In the genomic region with DNA sequence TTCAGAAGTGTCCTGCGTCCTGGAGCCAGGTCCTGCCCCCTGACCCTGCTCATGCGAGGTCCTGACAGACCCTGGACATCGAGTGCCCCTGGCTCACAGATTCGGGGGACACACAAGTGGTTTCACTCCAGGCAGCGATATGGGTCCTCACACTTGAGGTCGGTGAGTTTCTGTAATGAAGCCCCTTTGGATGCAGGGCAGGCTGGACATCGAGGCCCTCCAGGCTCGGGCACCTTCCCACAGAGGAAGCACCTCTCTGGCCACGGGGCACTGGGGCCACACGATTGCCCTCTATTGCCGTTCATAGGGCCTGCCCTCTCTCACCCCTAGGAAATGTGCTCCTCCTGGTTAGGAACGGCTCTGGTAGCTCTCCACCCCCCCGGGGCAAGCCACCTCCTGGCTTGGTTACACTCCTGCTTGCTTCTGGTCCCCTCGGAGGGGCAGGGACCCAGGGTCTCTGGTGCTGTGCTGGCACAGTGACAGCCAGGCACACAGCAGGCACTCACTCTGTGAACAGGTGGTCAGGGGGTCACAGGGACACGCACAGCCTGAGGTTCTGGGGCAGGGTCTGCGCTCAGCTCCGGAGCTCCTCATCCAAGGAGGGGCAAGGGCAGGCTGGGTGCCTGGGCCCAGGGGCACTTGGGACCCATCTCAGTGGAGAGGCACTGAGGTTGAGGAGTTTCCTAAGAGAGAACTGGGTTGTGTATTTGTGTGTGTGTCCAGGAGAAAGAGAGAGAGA, we compare ENCODE assay signal across 24 cellular contexts.
DNase-seq lines count a peak whose midpoint lies in the region; ATAC-seq lines count a peak whose summit lies in the region.
"Had no signal": no experiment of that assay in that cellular context is flagged by ENCODE, and none has a peak within 500 bp of the region (broad histone marks: within the 10 kb centered on the region; RNA-seq: fewer than 3 reads in every experiment).

No MANE protein-coding gene starts in this region.

- H3K9me3 Mint-ChIP-seq in activated CD8-positive, alpha-beta memory T cell treated with anti-CD3 and anti-CD28 coated beads, Interleukin-2, amount 10 ng/mL, durations not matched to agents 7 days and 5 days (ENCODE audit: low read depth) = peaks cover 6% of the 10 kb centered on the region
- peaks cover 0 to 7% (median 0%) of the 10 kb centered on the region in 8 donors for H3K9me3 Mint-ChIP-seq in CD4-positive, alpha-beta memory T cell
- H3K9me3 Mint-ChIP-seq: natural killer cell treated with Interleukin-12 subunit alpha and Interleukin-12 subunit beta and Interleukin-15 and Interleukin-18, amount 100 ng/mL, for 72 hours had no signal

- no peak overlapping the region for H3K4me3 ChIP-seq in CD4-positive, alpha-beta memory T cell (ENCODE audit: low read length in 2 of 2)
- H3K4me3 ChIP-seq: K562, transverse colon had no signal

- H3K36me3 Mint-ChIP-seq in activated CD8-positive, alpha-beta memory T cell treated with anti-CD3 and anti-CD28 coated beads, Interleukin-2, amount 10 ng/mL, durations not matched to agents 7 days and 5 days = no peaks in the 10 kb centered on the region
- H3K36me3 Mint-ChIP-seq in CD4-positive, alpha-beta memory T cell = no peaks in the 10 kb centered on the region
- H3K36me3 Mint-ChIP-seq: activated naive CD8-positive, alpha-beta T cell treated with anti-CD3 and anti-CD28 coated beads for 36 hours; CD8-positive, alpha-beta T cell; natural killer cell treated with Interleukin-12 subunit alpha and Interleukin-12 subunit beta and Interleukin-15 and Interleukin-18, amount 100 ng/mL, for 72 hours had no signal

- no peaks in the 10 kb centered on the region for H3K27me3 Mint-ChIP-seq in activated CD8-positive, alpha-beta memory T cell treated with anti-CD3 and anti-CD28 coated beads, Interleukin-2, amount 10 ng/mL, durations not matched to agents 7 days and 5 days
- peaks cover 11 to 24% of the 10 kb centered on the region in 2 donors for H3K27me3 Mint-ChIP-seq in CD4-positive, alpha-beta memory T cell

- no peak overlapping the region for H3K27ac Mint-ChIP-seq in activated CD8-positive, alpha-beta memory T cell treated with anti-CD3 and anti-CD28 coated beads, Interleukin-2, amount 10 ng/mL, durations not matched to agents 7 days and 5 days
- H3K27ac Mint-ChIP-seq in CD4-positive, alpha-beta memory T cell = no peak overlapping the region
- H3K27ac Mint-ChIP-seq: activated naive CD8-positive, alpha-beta T cell treated with anti-CD3 and anti-CD28 coated beads for 36 hours; activated T-helper 17 cell treated with anti-CD3 and anti-CD28 coated beads, Interleukin-2, amount 50 U/mL, for 72 hours; CD8-positive, alpha-beta T cell; natural killer cell treated with Interleukin-12 subunit alpha and Interleukin-12 subunit beta and Interleukin-15 and Interleukin-18, amount 100 ng/mL, for 72 hours; stimulated activated naive CD8-positive, alpha-beta T cell treated with anti-CD3 and anti-CD28 coated beads, Interleukin-15, Interleukin-2, amounts not matched to agents 100 ng/mL and 50 ng/mL, for 24 hours; T-helper 17 cell had no signal

- H3K4me1 ChIP-seq in CD4-positive, alpha-beta memory T cell (ENCODE audit: insufficient read depth, low read length) = no peaks in the 10 kb centered on the region
- H3K4me1 ChIP-seq: parathyroid adenoma, transverse colon had no signal

- no peaks in the 10 kb centered on the region for H3K9me3 ChIP-seq in CD4-positive, alpha-beta memory T cell (ENCODE audit: control insufficient read depth in 1 of 2, low read length in 2 of 2)
- H3K9me3 ChIP-seq: transverse colon had no signal

- no peak overlapping the region for H3K4me3 Mint-ChIP-seq in activated CD8-positive, alpha-beta memory T cell treated with anti-CD3 and anti-CD28 coated beads, Interleukin-2, amount 10 ng/mL, durations not matched to agents 7 days and 5 days
- H3K4me3 Mint-ChIP-seq in CD4-positive, alpha-beta memory T cell = no peak overlapping the region
- H3K4me3 Mint-ChIP-seq: activated naive CD8-positive, alpha-beta T cell treated with anti-CD3 and anti-CD28 coated beads for 36 hours; activated T-helper 17 cell treated with anti-CD3 and anti-CD28 coated beads, Interleukin-2, amount 50 U/mL, for 72 hours; CD8-positive, alpha-beta T cell; natural killer cell treated with Interleukin-12 subunit alpha and Interleukin-12 subunit beta and Interleukin-15 and Interleukin-18, amount 100 ng/mL, for 72 hours; stimulated activated naive CD8-positive, alpha-beta T cell treated with anti-CD3 and anti-CD28 coated beads, Interleukin-15, Interleukin-2, amounts not matched to agents 100 ng/mL and 50 ng/mL, for 24 hours; T-helper 17 cell had no signal

- H3K27me3 ChIP-seq in CD4-positive, alpha-beta memory T cell (ENCODE audit: insufficient read depth, low read length) = no peaks in the 10 kb centered on the region

- no peak for ATAC-seq in activated CD8-positive, alpha-beta memory T cell treated with anti-CD3 and anti-CD28 coated beads, Interleukin-2, amount 10 ng/mL, durations not matched to agents 7 days and 5 days
- no peak for ATAC-seq in GM21576 (IDR thresholded peaks at IDR 0.05; ENCODE audit: unreplicated experiment)
- ATAC-seq in HG03432 (IDR thresholded peaks at IDR 0.05; ENCODE audit: unreplicated experiment) = no peak
- ATAC-seq: activated T-helper 17 cell treated with anti-CD3 and anti-CD28 coated beads, Interleukin-2, amount 50 U/mL, for 72 hours; CD8-positive, alpha-beta T cell; esophagus mucosa; K562; left ventricle myocardium superior; T-helper 17 cell had no signal

- H3K27ac ChIP-seq in CD4-positive, alpha-beta memory T cell (ENCODE audit: low read depth, low read length) = no peak overlapping the region
- H3K27ac ChIP-seq: parathyroid adenoma, transverse colon had no signal

- CTCF ChIA-PET in activated CD8-positive, alpha-beta memory T cell treated with anti-CD3 and anti-CD28 coated beads, Interleukin-2, amount 10 ng/mL, durations not matched to agents 7 days and 5 days (lab: Charles Lee) = no interaction called here
- CTCF ChIA-PET in CD4-positive, alpha-beta memory T cell (lab: Charles Lee; ENCODE audit: partially characterized antibody) = no interaction called here

- intact Hi-C loops in CD4-positive, alpha-beta memory T cell (cut with micrococcal nuclease) = no loop called here

- no peaks in the 10 kb centered on the region for H3K36me3 ChIP-seq in CD4-positive, alpha-beta memory T cell (ENCODE audit: insufficient read depth, low read length)
- H3K36me3 ChIP-seq: transverse colon had no signal

- H3K4me1 Mint-ChIP-seq in activated CD8-positive, alpha-beta memory T cell treated with anti-CD3 and anti-CD28 coated beads, Interleukin-2, amount 10 ng/mL, durations not matched to agents 7 days and 5 days = no peaks in the 10 kb centered on the region
- H3K4me1 Mint-ChIP-seq in CD4-positive, alpha-beta memory T cell = no peaks in the 10 kb centered on the region
- H3K4me1 Mint-ChIP-seq: activated naive CD8-positive, alpha-beta T cell treated with anti-CD3 and anti-CD28 coated beads for 36 hours; activated T-helper 17 cell treated with anti-CD3 and anti-CD28 coated beads, Interleukin-2, amount 50 U/mL, for 72 hours had no signal

- DNase-seq in NCI-H748 (lab: John Stamatoyannopoulos, UW; ENCODE audit: unreplicated experiment) = peak; percentile 23
- no peak for DNase-seq in NCI-H748 treated with DMSO at 0.1 percent for 48 hours (lab: John Stamatoyannopoulos, UW)
- DNase-seq in activated CD8-positive, alpha-beta memory T cell treated with anti-CD3 and anti-CD28 coated beads, Interleukin-2, amount 10 ng/mL, durations not matched to agents 7 days and 5 days = peak; percentile 31
- peak; percentile 2 for DNase-seq in iPS-NIHi7 (ENCODE audit: extremely low spot score)
- DNase-seq in stimulated activated CD8-positive, alpha-beta memory T cell treated with anti-CD3 and anti-CD28 coated beads, Interleukin-4, amount 100 ng/mL, for 48 hours = peak; percentile 10
- no peak for DNase-seq in CD4-positive, alpha-beta memory T cell
- DNase-seq: activated CD4-positive, alpha-beta T cell treated with anti-CD3 and anti-CD28 coated beads for 4 hours; activated naive CD8-positive, alpha-beta T cell treated with anti-CD3 and anti-CD28 coated beads for 36 hours; AML-193; DMS53; effector memory CD4-positive, alpha-beta T cell; foreskin melanocyte; left ventricle myocardium superior; T-helper 17 cell; transverse colon had no signal

- POLR2A ChIA-PET in CD4-positive, alpha-beta memory T cell (lab: Charles Lee; ENCODE audit: partially characterized antibody) = no interaction called here

Comparison
In these comparisons a context has a peak if more than half of its experiments do, and no peak if none do; other contexts are left out.
1. DNase-seq: peak in NCI-H748 (single experiment), activated CD8-positive, alpha-beta memory T cell treated with anti-CD3 and anti-CD28 coated beads, Interleukin-2, amount 10 ng/mL, durations not matched to agents 7 days and 5 days (single experiment), iPS-NIHi7 (single experiment) and stimulated activated CD8-positive, alpha-beta memory T cell treated with anti-CD3 and anti-CD28 coated beads, Interleukin-4, amount 100 ng/mL, for 48 hours (single experiment); none in NCI-H748 treated with DMSO at 0.1 percent for 48 hours (single experiment) and CD4-positive, alpha-beta memory T cell (0 of 5).